In the genomic region with DNA sequence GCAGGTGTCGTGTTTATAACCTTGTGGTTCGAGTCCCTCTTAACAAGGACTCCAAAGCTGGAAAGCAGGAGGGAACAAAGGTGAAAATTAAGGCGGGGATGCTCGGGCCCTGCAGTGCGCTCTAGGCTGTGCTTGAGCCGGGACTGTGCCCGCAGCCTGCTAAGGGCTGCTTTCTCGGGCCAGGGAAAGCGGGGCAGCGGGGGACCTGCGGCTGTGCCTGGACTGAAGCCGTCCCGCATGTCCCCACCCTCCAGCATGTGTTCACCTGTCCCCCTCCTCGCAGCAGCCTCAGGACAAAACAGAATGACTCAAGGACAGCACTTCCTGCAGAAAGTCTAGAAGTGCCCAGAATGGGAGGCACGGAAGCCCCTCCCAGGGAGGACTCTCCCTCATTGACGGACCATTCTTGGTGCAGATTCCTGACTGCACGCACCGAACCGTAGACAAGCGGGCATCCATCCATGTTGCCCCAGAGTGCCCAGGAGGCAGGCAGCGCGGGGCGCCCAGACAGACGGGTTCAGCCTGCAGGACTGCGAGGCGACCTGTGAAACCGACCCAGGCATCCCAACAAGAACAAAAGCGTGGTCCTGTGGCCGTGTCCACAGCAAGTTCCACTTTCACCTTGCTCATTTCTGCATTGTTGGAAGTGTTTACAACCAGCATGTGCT, we compare ENCODE assay signal across 18 cellular contexts.
"Had no signal": no experiment of that assay in that cellular context is flagged by ENCODE, and none has a peak within 500 bp of the region (broad histone marks: within the 10 kb centered on the region; RNA-seq: fewer than 3 reads in every experiment).

No MANE protein-coding gene starts in this region.

- DNase-seq: activated CD4-positive, alpha-beta T cell treated with anti-CD3 and anti-CD28 coated beads for 36 hours; activated CD8-positive, alpha-beta memory T cell treated with anti-CD3 and anti-CD28 coated beads, Interleukin-2, amount 50 U/mL, for 4 hours; activated CD8-positive, alpha-beta T cell treated with anti-CD3 and anti-CD28 coated beads for 36 hours; activated gamma-delta T cell treated with Interleukin-2 at 50 U/mL for 16 hours; activated naive CD4-positive, alpha-beta T cell treated with anti-CD3 and anti-CD28 coated beads, Interleukin-2, amount 10 ng/mL, durations not matched to agents 7 days and 5 days; activated naive CD8-positive, alpha-beta T cell treated with anti-CD3 and anti-CD28 coated beads for 36 hours; activated T-cell treated with anti-CD3 and anti-CD28 coated beads, Interleukin-2, amount 50 U/mL, for 72 hours; Karpas-422; MM.1S; NCI-H1105; NCI-H1436; NCI-H1694 treated with DMSO at 0.1 percent for 48 hours; NCI-H2029 treated with DMSO at 0.1 percent for 48 hours; NCI-H526 treated with DMSO at 0.1 percent for 48 hours; Peyer's patch; Right ventricle myocardium superior; SJCRH30; SK-N-SH had no signal

- ATAC-seq: activated CD4-positive, alpha-beta T cell treated with anti-CD3 and anti-CD28 coated beads for 36 hours; activated CD8-positive, alpha-beta T cell treated with anti-CD3 and anti-CD28 coated beads for 36 hours; activated T-cell treated with anti-CD3 and anti-CD28 coated beads, Interleukin-2, amount 50 U/mL, for 72 hours had no signal
